8 cellular contexts compared by ENCODE assay signal in the genomic region with DNA sequence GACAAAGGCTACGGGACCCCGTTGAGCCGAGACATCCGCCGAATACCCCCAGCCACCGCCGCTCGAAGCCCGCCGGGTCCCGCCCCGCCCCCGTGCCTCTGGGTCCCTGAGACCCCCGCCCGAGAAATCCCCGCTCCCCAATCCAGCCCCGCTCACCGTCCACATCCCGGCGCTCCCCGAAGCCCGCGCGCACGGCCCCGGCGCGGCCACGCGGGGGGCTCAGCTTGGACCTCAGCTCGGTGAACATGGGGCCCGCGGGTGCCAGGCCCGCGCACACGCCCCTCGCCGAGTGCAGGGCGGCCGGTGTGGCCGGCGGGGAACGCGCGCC. TPM values are rescaled to one million over a fixed set of nuclear protein-coding genes. Genes with fewer than 3 reads are reported as not detected.
DNase-seq lines count a peak whose midpoint lies in the region; ATAC-seq, FAIRE-seq and TF ChIP-seq lines count a peak whose summit lies in the region.

No MANE protein-coding gene starts in this region.

- no peak for FAIRE-seq in D721Med (lab: Jason Lieb, UNC)

- peaks cover 39% of the 10 kb centered on the region for H3K4me1 ChIP-seq in effector memory CD4-positive, alpha-beta T cell (ENCODE audit: control insufficient read depth, insufficient read depth, low read length, poor library complexity, severe bottlenecking)

- H3K9me3 Mint-ChIP-seq in natural killer cell treated with Interleukin-12 subunit alpha and Interleukin-12 subunit beta and Interleukin-15 and Interleukin-18, amount 100 ng/mL, for 72 hours = no peaks in the 10 kb centered on the region

- peak overlapping the region; percentile 79 for H3K4me3 Mint-ChIP-seq in natural killer cell treated with Interleukin-12 subunit alpha and Interleukin-12 subunit beta and Interleukin-15 and Interleukin-18, amount 100 ng/mL, for 72 hours

- H3K4me1 Mint-ChIP-seq in natural killer cell treated with Interleukin-12 subunit alpha and Interleukin-12 subunit beta and Interleukin-15 and Interleukin-18, amount 100 ng/mL, for 72 hours (ENCODE audit: low read depth in 2 of 2) = peaks cover 62 to 63% of the 10 kb centered on the region in 2 donors

- peak overlapping the region; percentile 55 for H3K4me3 ChIP-seq in BJ (ENCODE audit: low read depth, low read length)
- H3K4me3 ChIP-seq in LNCaP clone FGC (ENCODE audit: low read depth, low read length) = peak overlapping the region; percentile 70
- H3K4me3 ChIP-seq in effector memory CD4-positive, alpha-beta T cell (ENCODE audit: insufficient read depth, low read depth, low read length, poor library complexity, severe bottlenecking) = peak overlapping the region; percentile 62

- H3K27me3 Mint-ChIP-seq in natural killer cell treated with Interleukin-12 subunit alpha and Interleukin-12 subunit beta and Interleukin-15 and Interleukin-18, amount 100 ng/mL, for 72 hours = no peaks in the 10 kb centered on the region

- POLR2A ChIA-PET in BJ (lab: Charles Lee) = no interaction called here

- no peak for ATAC-seq in natural killer cell treated with Interleukin-12 subunit alpha and Interleukin-12 subunit beta and Interleukin-15 and Interleukin-18, amount 100 ng/mL, for 72 hours
- no peak for ATAC-seq in HG03025 (IDR thresholded peaks at IDR 0.05; ENCODE audit: low FRiP score, unreplicated experiment)

- TF ChIP-seq CTCF in BJ (IDR thresholded peaks at IDR 0.05; ENCODE audit: insufficient read depth, low read depth, low read length) (no peak), LNCaP clone FGC (IDR thresholded peaks at IDR 0.05; ENCODE audit: control insufficient read depth, extremely low read depth, insufficient read depth) (no peak), D721Med (IDR thresholded peaks at IDR 0.05; ENCODE audit: insufficient read depth, missing control alignments) (no peak)

- DNase-seq in BJ (ENCODE audit: low read depth) (no peak), LNCaP clone FGC (ENCODE audit: low read depth) (no peak), D721Med (ENCODE audit: insufficient read length, low spot score) (no peak), NCI-H69 (lab: John Stamatoyannopoulos, UW) (no peak), cortex of kidney (lab: John Stamatoyannopoulos, UW) (no peak)
- no peak for DNase-seq in effector memory CD4-positive, alpha-beta T cell
- no peak for DNase-seq in natural killer cell treated with Interleukin-12 subunit alpha and Interleukin-12 subunit beta and Interleukin-15 and Interleukin-18, amount 100 ng/mL, for 72 hours (ENCODE audit: low spot score)

- peak overlapping the region; percentile 72 for H3K27ac ChIP-seq in effector memory CD4-positive, alpha-beta T cell (ENCODE audit: insufficient read depth, low read length, poor library complexity, severe bottlenecking)

- peaks cover 16% of the 10 kb centered on the region for H3K36me3 Mint-ChIP-seq in natural killer cell treated with Interleukin-12 subunit alpha and Interleukin-12 subunit beta and Interleukin-15 and Interleukin-18, amount 100 ng/mL, for 72 hours

- H3K27ac Mint-ChIP-seq in natural killer cell treated with Interleukin-12 subunit alpha and Interleukin-12 subunit beta and Interleukin-15 and Interleukin-18, amount 100 ng/mL, for 72 hours = peak overlapping the region; percentile 43 to 87

- no peaks in the 10 kb centered on the region for H3K27me3 ChIP-seq in BJ (ENCODE audit: control insufficient read depth, insufficient read depth, low read length)
- no peaks in the 10 kb centered on the region for H3K27me3 ChIP-seq in effector memory CD4-positive, alpha-beta T cell (replicated peaks; ENCODE audit: control insufficient read depth, insufficient read depth, low read length, poor library complexity, severe bottlenecking)

- H3K9me3 ChIP-seq in effector memory CD4-positive, alpha-beta T cell (ENCODE audit: control insufficient read depth, low read length) = no peaks in the 10 kb centered on the region

- CTCF ChIA-PET in BJ (lab: Yijun Ruan, JAX) = interaction anchor here (1.7 to 2.5 kb wide), 5 partner anchors 60 to 441 kb away, joined by 4 to 20 read pairs (median 12); a partner anchor contains a TSS

- no peaks in the 10 kb centered on the region for H3K36me3 ChIP-seq in BJ (ENCODE audit: control insufficient read depth, insufficient read depth, low read length)
- peaks cover 12% of the 10 kb centered on the region for H3K36me3 ChIP-seq in effector memory CD4-positive, alpha-beta T cell (ENCODE audit: control insufficient read depth, insufficient read depth, low read length)

RNA-seq across cellular contexts. Expression of a gene that starts 0.3 kb away (rescaled TPM):
- 0.88 and 1.4 TPM in 2 replicates for polyA plus RNA-seq in BJ (2011; rRNA removed)
- polyA minus RNA-seq in BJ (2011; rRNA and poly(A)+ RNA removed) = 0.21 and 0.71 TPM in 2 replicates
- total RNA-seq in natural killer cell treated with Interleukin-12 subunit alpha and Interleukin-12 subunit beta and Interleukin-15 and Interleukin-18, amount 100 ng/mL, for 72 hours = 10 to 100 TPM; 33.3 to 33.6 TPM

RNA-seq across cellular contexts. Expression of a gene that starts 1.7 kb away (rescaled TPM):
- 37.9 and 52.3 TPM in 2 replicates for polyA plus RNA-seq in BJ (2011; rRNA removed)
- 36.8 and 41.8 TPM in 2 replicates for polyA minus RNA-seq in BJ (2011; rRNA and poly(A)+ RNA removed)
- total RNA-seq in natural killer cell treated with Interleukin-12 subunit alpha and Interleukin-12 subunit beta and Interleukin-15 and Interleukin-18, amount 100 ng/mL, for 72 hours = 10 to 100 TPM; 65.9 to 87.7 TPM

RNA-seq across cellular contexts. Expression of a gene that starts 9.5 kb away (rescaled TPM):
- polyA plus RNA-seq in BJ (2011; rRNA removed) = 4.6 and 6.0 TPM in 2 replicates
- 6.3 and 7.6 TPM in 2 replicates for polyA minus RNA-seq in BJ (2011; rRNA and poly(A)+ RNA removed)
- 10 to 100 TPM in 1 of 2 donors, 1 to 10 TPM in 1; 9.6 to 13.8 TPM for total RNA-seq in natural killer cell treated with Interleukin-12 subunit alpha and Interleukin-12 subunit beta and Interleukin-15 and Interleukin-18, amount 100 ng/mL, for 72 hours

RNA-seq across cellular contexts. Expression of a gene that starts 23.0 kb away (rescaled TPM):
- polyA plus RNA-seq in BJ (2011; rRNA removed) = 24.0 and 40.1 TPM in 2 replicates
- polyA minus RNA-seq in BJ (2011; rRNA and poly(A)+ RNA removed) = 20.3 and 23.0 TPM in 2 replicates
- 10 to 100 TPM; 32.6 to 52.9 TPM for total RNA-seq in natural killer cell treated with Interleukin-12 subunit alpha and Interleukin-12 subunit beta and Interleukin-15 and Interleukin-18, amount 100 ng/mL, for 72 hours

RNA-seq across cellular contexts. Expression of a gene that starts 56.8 kb away (rescaled TPM):
- 0.05 and 0.06 TPM in 2 replicates for polyA plus RNA-seq in BJ (2011; rRNA removed)
- 0.26 and 0.38 TPM in 2 replicates for polyA minus RNA-seq in BJ (2011; rRNA and poly(A)+ RNA removed)
- total RNA-seq in natural killer cell treated with Interleukin-12 subunit alpha and Interleukin-12 subunit beta and Interleukin-15 and Interleukin-18, amount 100 ng/mL, for 72 hours = 1 to 10 TPM; 2.4 to 6.3 TPM
